ENCODE assay signal across 1 cellular context in genomic region chrX:152830312-152831305, GRCh38.
A peak's percentile ranks its signal among the peaks of the same experiment; 100 is the strongest.
TF ChIP-seq lines count a peak whose summit lies in the region.

TSS of gene CETN2 (minus strand) at chrX:152830757. CDS start at chrX:152830710, 47 bp downstream.
TSS of gene NSDHL (plus strand) at chrX:152831063. CDS start at chrX:152846325, 15,262 bp downstream.

TF ChIP-seq in GM12878, 131 proteins besides CTCF, POLR2A, EP300 and RAD21 (continued from another document and continues in another):
- TF ChIP-seq, protein P1, sequence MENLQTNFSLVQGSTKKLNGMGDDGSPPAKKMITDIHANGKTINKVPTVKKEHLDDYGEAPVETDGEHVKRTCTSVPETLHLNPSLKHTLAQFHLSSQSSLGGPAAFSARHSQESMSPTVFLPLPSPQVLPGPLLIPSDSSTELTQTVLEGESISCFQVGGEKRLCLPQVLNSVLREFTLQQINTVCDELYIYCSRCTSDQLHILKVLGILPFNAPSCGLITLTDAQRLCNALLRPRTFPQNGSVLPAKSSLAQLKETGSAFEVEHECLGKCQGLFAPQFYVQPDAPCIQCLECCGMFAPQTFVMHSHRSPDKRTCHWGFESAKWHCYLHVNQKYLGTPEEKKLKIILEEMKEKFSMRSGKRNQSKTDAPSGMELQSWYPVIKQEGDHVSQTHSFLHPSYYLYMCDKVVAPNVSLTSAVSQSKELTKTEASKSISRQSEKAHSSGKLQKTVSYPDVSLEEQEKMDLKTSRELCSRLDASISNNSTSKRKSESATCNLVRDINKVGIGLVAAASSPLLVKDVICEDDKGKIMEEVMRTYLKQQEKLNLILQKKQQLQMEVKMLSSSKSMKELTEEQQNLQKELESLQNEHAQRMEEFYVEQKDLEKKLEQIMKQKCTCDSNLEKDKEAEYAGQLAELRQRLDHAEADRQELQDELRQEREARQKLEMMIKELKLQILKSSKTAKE (IDR thresholded peaks at IDR 0.05; ENCODE audit: low read depth, poor library complexity, severe bottlenecking): no peak
- TF ChIP-seq PKNOX1 (IDR thresholded peaks at IDR 0.05): peak; percentile 48; the same call in 1 of the 2 replicates
- 0 out of 2 replicates have a peak, but pooled peaks have one; percentile 9 for TF ChIP-seq NRF1 (conservative IDR thresholded peaks at IDR 0.05; ENCODE audit: low read depth, low read length)
- peak; percentile 97 for TF ChIP-seq CHD2 (IDR thresholded peaks at IDR 0.05; ENCODE audit: borderline replicate concordance, low read depth, low read length)
- TF ChIP-seq USF1 (IDR thresholded peaks at IDR 0.05; ENCODE audit: borderline replicate concordance, extremely low read length, insufficient read depth, low read depth, low read length): no peak
- TF ChIP-seq NFYA (IDR thresholded peaks at IDR 0.05; ENCODE audit: borderline replicate concordance, low read depth, low read length): peak; percentile 4
- TF ChIP-seq RCOR1 (conservative IDR thresholded peaks at IDR 0.05; ENCODE audit: low read depth, low read length): no peak
- TF ChIP-seq SIN3A (IDR thresholded peaks at IDR 0.05; ENCODE audit: low read depth, low read length): peak; percentile 46; the same call in 1 of the 2 replicates
- peak; percentile 72 for TF ChIP-seq BRCA1 (IDR thresholded peaks at IDR 0.05; ENCODE audit: low read depth, low read length)
- no peak for TF ChIP-seq ZNF217 (IDR thresholded peaks at IDR 0.05)
- TF ChIP-seq POLR2AphosphoS2 (IDR thresholded peaks at IDR 0.05; ENCODE audit: low read depth, low read length): no peak
- 0 out of 4 replicates have a peak, but pooled peaks of 1 of the 2 experiments have one; percentile 38 for TF ChIP-seq BHLHE40 (IDR thresholded peaks at IDR 0.05; ENCODE audit: borderline replicate concordance in 1 of 2, low read depth in 2 of 2, low read length in 1 of 2)
- no peak for TF ChIP-seq SREBF2 (IDR thresholded peaks at IDR 0.05; ENCODE audit: low read length)
- TF ChIP-seq, protein P2, sequence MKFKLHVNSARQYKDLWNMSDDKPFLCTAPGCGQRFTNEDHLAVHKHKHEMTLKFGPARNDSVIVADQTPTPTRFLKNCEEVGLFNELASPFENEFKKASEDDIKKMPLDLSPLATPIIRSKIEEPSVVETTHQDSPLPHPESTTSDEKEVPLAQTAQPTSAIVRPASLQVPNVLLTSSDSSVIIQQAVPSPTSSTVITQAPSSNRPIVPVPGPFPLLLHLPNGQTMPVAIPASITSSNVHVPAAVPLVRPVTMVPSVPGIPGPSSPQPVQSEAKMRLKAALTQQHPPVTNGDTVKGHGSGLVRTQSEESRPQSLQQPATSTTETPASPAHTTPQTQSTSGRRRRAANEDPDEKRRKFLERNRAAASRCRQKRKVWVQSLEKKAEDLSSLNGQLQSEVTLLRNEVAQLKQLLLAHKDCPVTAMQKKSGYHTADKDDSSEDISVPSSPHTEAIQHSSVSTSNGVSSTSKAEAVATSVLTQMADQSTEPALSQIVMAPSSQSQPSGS (IDR thresholded peaks at IDR 0.05; ENCODE audit: low read length): no peak
- TF ChIP-seq JUND (IDR thresholded peaks at IDR 0.05; ENCODE audit: low read depth, low read length): no peak
- no peak for TF ChIP-seq HDAC2 (IDR thresholded peaks at IDR 0.05)
- peak; percentile 93 for TF ChIP-seq SP1 (IDR thresholded peaks at IDR 0.05; ENCODE audit: low read depth, low read length)
- TF ChIP-seq ZNF592 (IDR thresholded peaks at IDR 0.05): no peak
- peak; percentile 61; the same call in 1 of the 2 replicates for TF ChIP-seq POLR2AphosphoS5 (IDR thresholded peaks at IDR 0.05; ENCODE audit: low read length)
- TF ChIP-seq, protein P3, sequence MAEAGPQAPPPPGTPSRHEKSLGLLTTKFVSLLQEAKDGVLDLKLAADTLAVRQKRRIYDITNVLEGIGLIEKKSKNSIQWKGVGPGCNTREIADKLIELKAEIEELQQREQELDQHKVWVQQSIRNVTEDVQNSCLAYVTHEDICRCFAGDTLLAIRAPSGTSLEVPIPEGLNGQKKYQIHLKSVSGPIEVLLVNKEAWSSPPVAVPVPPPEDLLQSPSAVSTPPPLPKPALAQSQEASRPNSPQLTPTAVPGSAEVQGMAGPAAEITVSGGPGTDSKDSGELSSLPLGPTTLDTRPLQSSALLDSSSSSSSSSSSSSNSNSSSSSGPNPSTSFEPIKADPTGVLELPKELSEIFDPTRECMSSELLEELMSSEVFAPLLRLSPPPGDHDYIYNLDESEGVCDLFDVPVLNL (IDR thresholded peaks at IDR 0.05; ENCODE audit: low read depth, low read length): no peak
- TF ChIP-seq RFX5 (IDR thresholded peaks at IDR 0.05; ENCODE audit: low read depth, low read length): 0 out of 2 replicates have a peak, but pooled peaks have one; percentile 33
- no peak for TF ChIP-seq GABPA (IDR thresholded peaks at IDR 0.05; ENCODE audit: low read depth)
- TF ChIP-seq E4F1 (IDR thresholded peaks at IDR 0.05; ENCODE audit: borderline replicate concordance, partially characterized antibody): no peak
- no peak for TF ChIP-seq RELA (IDR thresholded peaks at IDR 0.05; ENCODE audit: borderline replicate concordance, partially characterized antibody)
- TF ChIP-seq ETV6 (conservative IDR thresholded peaks at IDR 0.05 in 1 of 2, IDR thresholded peaks at IDR 0.05 in 1 of 2; ENCODE audit: borderline replicate concordance in 1 of 2, low read depth in 1 of 2): no peak
- no peak for TF ChIP-seq ZNF274 (IDR thresholded peaks at IDR 0.05; ENCODE audit: insufficient read depth, insufficient read length)
- no peak for TF ChIP-seq STAT3 (IDR thresholded peaks at IDR 0.05; ENCODE audit: low read depth, low read length)
- TF ChIP-seq HCFC1 (IDR thresholded peaks at IDR 0.05; ENCODE audit: low read length): no peak
- TF ChIP-seq YY1 (IDR thresholded peaks at IDR 0.05; ENCODE audit: low read depth, low read length): 0 out of 2 replicates have a peak, but pooled peaks have one; percentile 5
- TF ChIP-seq, protein P4, sequence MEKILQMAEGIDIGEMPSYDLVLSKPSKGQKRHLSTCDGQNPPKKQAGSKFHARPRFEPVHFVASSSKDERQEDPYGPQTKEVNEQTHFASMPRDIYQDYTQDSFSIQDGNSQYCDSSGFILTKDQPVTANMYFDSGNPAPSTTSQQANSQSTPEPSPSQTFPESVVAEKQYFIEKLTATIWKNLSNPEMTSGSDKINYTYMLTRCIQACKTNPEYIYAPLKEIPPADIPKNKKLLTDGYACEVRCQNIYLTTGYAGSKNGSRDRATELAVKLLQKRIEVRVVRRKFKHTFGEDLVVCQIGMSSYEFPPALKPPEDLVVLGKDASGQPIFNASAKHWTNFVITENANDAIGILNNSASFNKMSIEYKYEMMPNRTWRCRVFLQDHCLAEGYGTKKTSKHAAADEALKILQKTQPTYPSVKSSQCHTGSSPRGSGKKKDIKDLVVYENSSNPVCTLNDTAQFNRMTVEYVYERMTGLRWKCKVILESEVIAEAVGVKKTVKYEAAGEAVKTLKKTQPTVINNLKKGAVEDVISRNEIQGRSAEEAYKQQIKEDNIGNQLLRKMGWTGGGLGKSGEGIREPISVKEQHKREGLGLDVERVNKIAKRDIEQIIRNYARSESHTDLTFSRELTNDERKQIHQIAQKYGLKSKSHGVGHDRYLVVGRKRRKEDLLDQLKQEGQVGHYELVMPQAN (conservative IDR thresholded peaks at IDR 0.05): peak; percentile 54
- TF ChIP-seq ZNF622 (IDR thresholded peaks at IDR 0.05): no peak
- TF ChIP-seq KAT2A (conservative IDR thresholded peaks at IDR 0.05; ENCODE audit: control insufficient read depth, low read depth, low read length): no peak
- no peak for TF ChIP-seq NFIC (IDR thresholded peaks at IDR 0.05; ENCODE audit: low read depth, low read length)
- no peak for TF ChIP-seq YBX1 (IDR thresholded peaks at IDR 0.05)
- TF ChIP-seq NFXL1 (IDR thresholded peaks at IDR 0.05; ENCODE audit: borderline replicate concordance): no peak
- no peak for TF ChIP-seq CEBPB (IDR thresholded peaks at IDR 0.05; ENCODE audit: borderline replicate concordance in 1 of 2, low read depth in 2 of 2, low read length in 2 of 2)
- no peak for TF ChIP-seq IRF4 (IDR thresholded peaks at IDR 0.05; ENCODE audit: low read depth, low read length)
- no peak for TF ChIP-seq MTA3 (IDR thresholded peaks at IDR 0.05; ENCODE audit: borderline replicate concordance, low read length)
- no peak for TF ChIP-seq MLLT1 (IDR thresholded peaks at IDR 0.05)
- TF ChIP-seq HDGF (IDR thresholded peaks at IDR 0.05): peak; percentile 70; the same call in 1 of the 2 replicates
- peak; percentile 61 for TF ChIP-seq FOS (IDR thresholded peaks at IDR 0.05; ENCODE audit: borderline replicate concordance, extremely low read depth, insufficient read length)
